2 cellular contexts compared by ENCODE assay signal in the genomic region with DNA sequence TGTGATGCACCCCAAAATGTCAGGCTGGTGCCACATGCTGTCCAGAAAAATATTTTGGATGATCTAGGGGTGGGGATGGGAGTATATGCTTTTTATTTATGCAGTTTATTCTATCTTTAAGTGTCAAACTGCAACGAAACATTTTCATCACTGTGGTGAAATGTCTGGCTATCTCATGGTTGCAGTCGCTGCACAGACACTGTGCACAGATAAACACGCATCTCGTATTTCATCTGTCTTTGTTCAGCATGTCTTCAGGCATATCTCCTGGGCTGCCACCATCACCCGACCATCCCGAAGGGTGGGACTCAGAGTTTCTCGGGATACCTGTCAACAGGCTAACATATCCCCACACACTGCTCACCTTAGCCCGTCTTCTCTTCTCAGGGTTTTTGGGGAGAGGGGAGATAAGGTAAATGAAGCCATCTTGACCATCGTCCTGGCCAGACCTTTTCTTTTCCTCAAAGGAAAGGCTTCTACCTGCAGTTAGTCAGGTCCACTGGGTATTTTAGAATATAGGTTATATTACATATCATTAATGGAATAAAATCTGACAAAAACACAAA.
A peak's percentile ranks its signal among the peaks of the same experiment; 100 is the strongest.
TF ChIP-seq lines count a peak whose summit lies in the region.

No MANE protein-coding gene starts in this region.

TF ChIP-seq in HEK293, 187 proteins besides CTCF, POLR2A, EP300 and RAD21:
- TF ChIP-seq, protein P1, sequence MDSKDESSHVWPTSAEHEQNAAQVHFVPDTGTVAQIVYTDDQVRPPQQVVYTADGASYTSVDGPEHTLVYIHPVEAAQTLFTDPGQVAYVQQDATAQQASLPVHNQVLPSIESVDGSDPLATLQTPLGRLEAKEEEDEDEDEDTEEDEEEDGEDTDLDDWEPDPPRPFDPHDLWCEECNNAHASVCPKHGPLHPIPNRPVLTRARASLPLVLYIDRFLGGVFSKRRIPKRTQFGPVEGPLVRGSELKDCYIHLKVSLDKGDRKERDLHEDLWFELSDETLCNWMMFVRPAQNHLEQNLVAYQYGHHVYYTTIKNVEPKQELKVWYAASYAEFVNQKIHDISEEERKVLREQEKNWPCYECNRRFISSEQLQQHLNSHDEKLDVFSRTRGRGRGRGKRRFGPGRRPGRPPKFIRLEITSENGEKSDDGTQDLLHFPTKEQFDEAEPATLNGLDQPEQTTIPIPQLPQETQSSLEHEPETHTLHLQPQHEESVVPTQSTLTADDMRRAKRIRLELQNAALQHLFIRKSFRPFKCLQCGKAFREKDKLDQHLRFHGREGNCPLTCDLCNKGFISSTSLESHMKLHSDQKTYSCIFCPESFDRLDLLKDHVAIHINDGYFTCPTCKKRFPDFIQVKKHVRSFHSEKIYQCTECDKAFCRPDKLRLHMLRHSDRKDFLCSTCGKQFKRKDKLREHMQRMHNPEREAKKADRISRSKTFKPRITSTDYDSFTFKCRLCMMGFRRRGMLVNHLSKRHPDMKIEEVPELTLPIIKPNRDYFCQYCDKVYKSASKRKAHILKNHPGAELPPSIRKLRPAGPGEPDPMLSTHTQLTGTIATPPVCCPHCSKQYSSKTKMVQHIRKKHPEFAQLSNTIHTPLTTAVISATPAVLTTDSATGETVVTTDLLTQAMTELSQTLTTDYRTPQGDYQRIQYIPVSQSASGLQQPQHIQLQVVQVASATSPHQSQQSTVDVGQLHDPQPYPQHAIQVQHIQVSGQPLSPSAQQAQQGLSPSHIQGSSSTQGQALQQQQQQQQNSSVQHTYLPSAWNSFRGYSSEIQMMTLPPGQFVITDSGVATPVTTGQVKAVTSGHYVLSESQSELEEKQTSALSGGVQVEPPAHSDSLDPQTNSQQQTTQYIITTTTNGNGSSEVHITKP (tag by site-specific recombination; IDR thresholded peaks at IDR 0.05), result peak; percentile 59; the same call in 1 of the 2 replicates
- TF ChIP-seq ZFHX2 (tag by site-specific recombination; conservative IDR thresholded peaks at IDR 0.05) (no peak), SP3 (tag by site-specific recombination; IDR thresholded peaks at IDR 0.05) (no peak), ZNF10 (tag by site-specific recombination; IDR thresholded peaks at IDR 0.05) (no peak), ZNF530 (tag by site-specific recombination; IDR thresholded peaks at IDR 0.05; ENCODE audit: low read depth) (no peak), ZNF521 (tag by site-specific recombination; IDR thresholded peaks at IDR 0.05) (no peak), ZNF335 (tag by site-specific recombination; conservative IDR thresholded peaks at IDR 0.05) (peak; percentile 28; the same call in 1 of the 2 replicates), ZNF560 (tag by site-specific recombination; IDR thresholded peaks at IDR 0.05; ENCODE audit: borderline replicate concordance) (no peak), ZNF600 (tag by site-specific recombination; IDR thresholded peaks at IDR 0.05) (no peak)
- TF ChIP-seq, protein P2, sequence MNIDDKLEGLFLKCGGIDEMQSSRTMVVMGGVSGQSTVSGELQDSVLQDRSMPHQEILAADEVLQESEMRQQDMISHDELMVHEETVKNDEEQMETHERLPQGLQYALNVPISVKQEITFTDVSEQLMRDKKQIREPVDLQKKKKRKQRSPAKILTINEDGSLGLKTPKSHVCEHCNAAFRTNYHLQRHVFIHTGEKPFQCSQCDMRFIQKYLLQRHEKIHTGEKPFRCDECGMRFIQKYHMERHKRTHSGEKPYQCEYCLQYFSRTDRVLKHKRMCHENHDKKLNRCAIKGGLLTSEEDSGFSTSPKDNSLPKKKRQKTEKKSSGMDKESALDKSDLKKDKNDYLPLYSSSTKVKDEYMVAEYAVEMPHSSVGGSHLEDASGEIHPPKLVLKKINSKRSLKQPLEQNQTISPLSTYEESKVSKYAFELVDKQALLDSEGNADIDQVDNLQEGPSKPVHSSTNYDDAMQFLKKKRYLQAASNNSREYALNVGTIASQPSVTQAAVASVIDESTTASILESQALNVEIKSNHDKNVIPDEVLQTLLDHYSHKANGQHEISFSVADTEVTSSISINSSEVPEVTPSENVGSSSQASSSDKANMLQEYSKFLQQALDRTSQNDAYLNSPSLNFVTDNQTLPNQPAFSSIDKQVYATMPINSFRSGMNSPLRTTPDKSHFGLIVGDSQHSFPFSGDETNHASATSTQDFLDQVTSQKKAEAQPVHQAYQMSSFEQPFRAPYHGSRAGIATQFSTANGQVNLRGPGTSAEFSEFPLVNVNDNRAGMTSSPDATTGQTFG (tag by site-specific recombination; IDR thresholded peaks at IDR 0.05; ENCODE audit: borderline replicate concordance), result no peak

TF ChIP-seq in K562, 482 proteins besides CTCF, POLR2A, EP300 and RAD21 (continued from another document and continues in another):
- TF ChIP-seq, protein P3, sequence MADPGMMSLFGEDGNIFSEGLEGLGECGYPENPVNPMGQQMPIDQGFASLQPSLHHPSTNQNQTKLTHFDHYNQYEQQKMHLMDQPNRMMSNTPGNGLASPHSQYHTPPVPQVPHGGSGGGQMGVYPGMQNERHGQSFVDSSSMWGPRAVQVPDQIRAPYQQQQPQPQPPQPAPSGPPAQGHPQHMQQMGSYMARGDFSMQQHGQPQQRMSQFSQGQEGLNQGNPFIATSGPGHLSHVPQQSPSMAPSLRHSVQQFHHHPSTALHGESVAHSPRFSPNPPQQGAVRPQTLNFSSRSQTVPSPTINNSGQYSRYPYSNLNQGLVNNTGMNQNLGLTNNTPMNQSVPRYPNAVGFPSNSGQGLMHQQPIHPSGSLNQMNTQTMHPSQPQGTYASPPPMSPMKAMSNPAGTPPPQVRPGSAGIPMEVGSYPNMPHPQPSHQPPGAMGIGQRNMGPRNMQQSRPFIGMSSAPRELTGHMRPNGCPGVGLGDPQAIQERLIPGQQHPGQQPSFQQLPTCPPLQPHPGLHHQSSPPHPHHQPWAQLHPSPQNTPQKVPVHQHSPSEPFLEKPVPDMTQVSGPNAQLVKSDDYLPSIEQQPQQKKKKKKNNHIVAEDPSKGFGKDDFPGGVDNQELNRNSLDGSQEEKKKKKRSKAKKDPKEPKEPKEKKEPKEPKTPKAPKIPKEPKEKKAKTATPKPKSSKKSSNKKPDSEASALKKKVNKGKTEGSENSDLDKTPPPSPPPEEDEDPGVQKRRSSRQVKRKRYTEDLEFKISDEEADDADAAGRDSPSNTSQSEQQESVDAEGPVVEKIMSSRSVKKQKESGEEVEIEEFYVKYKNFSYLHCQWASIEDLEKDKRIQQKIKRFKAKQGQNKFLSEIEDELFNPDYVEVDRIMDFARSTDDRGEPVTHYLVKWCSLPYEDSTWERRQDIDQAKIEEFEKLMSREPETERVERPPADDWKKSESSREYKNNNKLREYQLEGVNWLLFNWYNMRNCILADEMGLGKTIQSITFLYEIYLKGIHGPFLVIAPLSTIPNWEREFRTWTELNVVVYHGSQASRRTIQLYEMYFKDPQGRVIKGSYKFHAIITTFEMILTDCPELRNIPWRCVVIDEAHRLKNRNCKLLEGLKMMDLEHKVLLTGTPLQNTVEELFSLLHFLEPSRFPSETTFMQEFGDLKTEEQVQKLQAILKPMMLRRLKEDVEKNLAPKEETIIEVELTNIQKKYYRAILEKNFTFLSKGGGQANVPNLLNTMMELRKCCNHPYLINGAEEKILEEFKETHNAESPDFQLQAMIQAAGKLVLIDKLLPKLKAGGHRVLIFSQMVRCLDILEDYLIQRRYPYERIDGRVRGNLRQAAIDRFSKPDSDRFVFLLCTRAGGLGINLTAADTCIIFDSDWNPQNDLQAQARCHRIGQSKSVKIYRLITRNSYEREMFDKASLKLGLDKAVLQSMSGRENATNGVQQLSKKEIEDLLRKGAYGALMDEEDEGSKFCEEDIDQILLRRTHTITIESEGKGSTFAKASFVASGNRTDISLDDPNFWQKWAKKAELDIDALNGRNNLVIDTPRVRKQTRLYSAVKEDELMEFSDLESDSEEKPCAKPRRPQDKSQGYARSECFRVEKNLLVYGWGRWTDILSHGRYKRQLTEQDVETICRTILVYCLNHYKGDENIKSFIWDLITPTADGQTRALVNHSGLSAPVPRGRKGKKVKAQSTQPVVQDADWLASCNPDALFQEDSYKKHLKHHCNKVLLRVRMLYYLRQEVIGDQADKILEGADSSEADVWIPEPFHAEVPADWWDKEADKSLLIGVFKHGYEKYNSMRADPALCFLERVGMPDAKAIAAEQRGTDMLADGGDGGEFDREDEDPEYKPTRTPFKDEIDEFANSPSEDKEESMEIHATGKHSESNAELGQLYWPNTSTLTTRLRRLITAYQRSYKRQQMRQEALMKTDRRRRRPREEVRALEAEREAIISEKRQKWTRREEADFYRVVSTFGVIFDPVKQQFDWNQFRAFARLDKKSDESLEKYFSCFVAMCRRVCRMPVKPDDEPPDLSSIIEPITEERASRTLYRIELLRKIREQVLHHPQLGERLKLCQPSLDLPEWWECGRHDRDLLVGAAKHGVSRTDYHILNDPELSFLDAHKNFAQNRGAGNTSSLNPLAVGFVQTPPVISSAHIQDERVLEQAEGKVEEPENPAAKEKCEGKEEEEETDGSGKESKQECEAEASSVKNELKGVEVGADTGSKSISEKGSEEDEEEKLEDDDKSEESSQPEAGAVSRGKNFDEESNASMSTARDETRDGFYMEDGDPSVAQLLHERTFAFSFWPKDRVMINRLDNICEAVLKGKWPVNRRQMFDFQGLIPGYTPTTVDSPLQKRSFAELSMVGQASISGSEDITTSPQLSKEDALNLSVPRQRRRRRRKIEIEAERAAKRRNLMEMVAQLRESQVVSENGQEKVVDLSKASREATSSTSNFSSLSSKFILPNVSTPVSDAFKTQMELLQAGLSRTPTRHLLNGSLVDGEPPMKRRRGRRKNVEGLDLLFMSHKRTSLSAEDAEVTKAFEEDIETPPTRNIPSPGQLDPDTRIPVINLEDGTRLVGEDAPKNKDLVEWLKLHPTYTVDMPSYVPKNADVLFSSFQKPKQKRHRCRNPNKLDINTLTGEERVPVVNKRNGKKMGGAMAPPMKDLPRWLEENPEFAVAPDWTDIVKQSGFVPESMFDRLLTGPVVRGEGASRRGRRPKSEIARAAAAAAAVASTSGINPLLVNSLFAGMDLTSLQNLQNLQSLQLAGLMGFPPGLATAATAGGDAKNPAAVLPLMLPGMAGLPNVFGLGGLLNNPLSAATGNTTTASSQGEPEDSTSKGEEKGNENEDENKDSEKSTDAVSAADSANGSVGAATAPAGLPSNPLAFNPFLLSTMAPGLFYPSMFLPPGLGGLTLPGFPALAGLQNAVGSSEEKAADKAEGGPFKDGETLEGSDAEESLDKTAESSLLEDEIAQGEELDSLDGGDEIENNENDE (IDR thresholded peaks at IDR 0.05; ENCODE audit: low read depth, low read length), result no peak
- TF ChIP-seq, protein P4, sequence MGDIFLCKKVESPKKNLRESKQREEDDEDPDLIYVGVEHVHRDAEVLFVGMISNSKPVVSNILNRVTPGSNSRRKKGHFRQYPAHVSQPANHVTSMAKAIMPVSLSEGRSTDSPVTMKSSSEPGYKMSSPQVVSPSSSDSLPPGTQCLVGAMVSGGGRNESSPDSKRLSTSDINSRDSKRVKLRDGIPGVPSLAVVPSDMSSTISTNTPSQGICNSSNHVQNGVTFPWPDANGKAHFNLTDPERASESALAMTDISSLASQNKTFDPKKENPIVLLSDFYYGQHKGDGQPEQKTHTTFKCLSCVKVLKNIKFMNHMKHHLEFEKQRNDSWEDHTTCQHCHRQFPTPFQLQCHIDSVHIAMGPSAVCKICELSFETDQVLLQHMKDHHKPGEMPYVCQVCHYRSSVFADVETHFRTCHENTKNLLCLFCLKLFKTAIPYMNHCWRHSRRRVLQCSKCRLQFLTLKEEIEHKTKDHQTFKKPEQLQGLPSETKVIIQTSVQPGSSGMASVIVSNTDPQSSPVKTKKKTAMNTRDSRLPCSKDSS (IDR thresholded peaks at IDR 0.05; ENCODE audit: low read depth, partially characterized antibody), result no peak
- TF ChIP-seq KHSRP (IDR thresholded peaks at IDR 0.05), result peak; percentile 86
- TF ChIP-seq, protein P5, sequence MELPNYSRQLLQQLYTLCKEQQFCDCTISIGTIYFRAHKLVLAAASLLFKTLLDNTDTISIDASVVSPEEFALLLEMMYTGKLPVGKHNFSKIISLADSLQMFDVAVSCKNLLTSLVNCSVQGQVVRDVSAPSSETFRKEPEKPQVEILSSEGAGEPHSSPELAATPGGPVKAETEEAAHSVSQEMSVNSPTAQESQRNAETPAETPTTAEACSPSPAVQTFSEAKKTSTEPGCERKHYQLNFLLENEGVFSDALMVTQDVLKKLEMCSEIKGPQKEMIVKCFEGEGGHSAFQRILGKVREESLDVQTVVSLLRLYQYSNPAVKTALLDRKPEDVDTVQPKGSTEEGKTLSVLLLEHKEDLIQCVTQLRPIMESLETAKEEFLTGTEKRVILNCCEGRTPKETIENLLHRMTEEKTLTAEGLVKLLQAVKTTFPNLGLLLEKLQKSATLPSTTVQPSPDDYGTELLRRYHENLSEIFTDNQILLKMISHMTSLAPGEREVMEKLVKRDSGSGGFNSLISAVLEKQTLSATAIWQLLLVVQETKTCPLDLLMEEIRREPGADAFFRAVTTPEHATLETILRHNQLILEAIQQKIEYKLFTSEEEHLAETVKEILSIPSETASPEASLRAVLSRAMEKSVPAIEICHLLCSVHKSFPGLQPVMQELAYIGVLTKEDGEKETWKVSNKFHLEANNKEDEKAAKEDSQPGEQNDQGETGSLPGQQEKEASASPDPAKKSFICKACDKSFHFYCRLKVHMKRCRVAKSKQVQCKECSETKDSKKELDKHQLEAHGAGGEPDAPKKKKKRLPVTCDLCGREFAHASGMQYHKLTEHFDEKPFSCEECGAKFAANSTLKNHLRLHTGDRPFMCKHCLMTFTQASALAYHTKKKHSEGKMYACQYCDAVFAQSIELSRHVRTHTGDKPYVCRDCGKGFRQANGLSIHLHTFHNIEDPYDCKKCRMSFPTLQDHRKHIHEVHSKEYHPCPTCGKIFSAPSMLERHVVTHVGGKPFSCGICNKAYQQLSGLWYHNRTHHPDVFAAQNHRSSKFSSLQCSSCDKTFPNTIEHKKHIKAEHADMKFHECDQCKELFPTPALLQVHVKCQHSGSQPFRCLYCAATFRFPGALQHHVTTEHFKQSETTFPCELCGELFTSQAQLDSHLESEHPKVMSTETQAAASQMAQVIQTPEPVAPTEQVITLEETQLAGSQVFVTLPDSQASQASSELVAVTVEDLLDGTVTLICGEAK (IDR thresholded peaks at IDR 0.05), result no peak
- TF ChIP-seq, protein P5 (CRISPR knock-in tag; IDR thresholded peaks at IDR 0.05), result no peak
